Comparison of ENCODE assay signal across 24 cellular contexts in genomic region chr3:189404797-189405484, GRCh38.
DNase-seq lines count a peak whose midpoint lies in the region; ATAC-seq, FAIRE-seq and TF ChIP-seq lines count a peak whose summit lies in the region.
"Had no signal": no experiment of that assay in that cellular context is flagged by ENCODE, and none has a peak within 500 bp of the region (broad histone marks: within the 10 kb centered on the region; RNA-seq: fewer than 3 reads in every experiment).

No MANE protein-coding gene starts in this region.

- intact Hi-C loops in GM12878 (cut with micrococcal nuclease; ENCODE audit: unreplicated experiment), result loop anchor here (5.0 kb wide), 1 partner anchor 167 kb away; no protein-coding TSS in a partner anchor
- intact Hi-C loops in activated CD8-positive, alpha-beta T cell treated with anti-CD3 and anti-CD28 coated beads for 36 hours (cut with micrococcal nuclease), result loop anchor here (10.0 kb wide), 1 partner anchor 130 kb away; no protein-coding TSS in a partner anchor

- H3K9ac ChIP-seq in GM12878 (ENCODE audit: control insufficient read depth, insufficient read depth, low read length), result no peak overlapping the region

- no peak for TF ChIP-seq RAD21 in GM12878 (IDR thresholded peaks at IDR 0.05; ENCODE audit: insufficient read depth, low read depth, low read length)

- H3K9me3 Mint-ChIP-seq in activated CD8-positive, alpha-beta T cell treated with anti-CD3 and anti-CD28 coated beads for 36 hours, result no peaks in the 10 kb centered on the region
- H3K9me3 Mint-ChIP-seq: dendritic cell treated with granulocyte-macrophage colony-stimulating factor and Interleukin-4, amounts not matched to agents 40 ng/mL and 50 ng/mL, for 4 days; stimulated activated naive B cell treated with anti-CD40 and anti-IgM and Interleukin-4, amounts not matched to agents 10 μg/mL and 1 μg/mL and 100 μg/mL, for 72 hours; WTC11 had no signal

- FAIRE-seq in GM12878 (lab: Jason Lieb, UNC), result peak; percentile 7
- FAIRE-seq: H1 had no signal

- RAD21 ChIA-PET in GM12878 (lab: Charles Lee; ENCODE audit: unreplicated experiment), result interaction anchor here (0.6 to 2.2 kb wide), 5 partner anchors 11 to 543 kb away, joined by 3 to 11 read pairs (median 4); partner anchors contain the start of gene TP63

- SMC1A ChIA-PET in GM12878 (lab: Charles Lee; ENCODE audit: uncharacterized antibody, unreplicated experiment), result interaction anchor here (0.8 to 3.3 kb wide), 6 partner anchors 10 to 132 kb away, joined by 3 to 32 read pairs (median 3); no protein-coding TSS in a partner anchor

- no peaks in the 10 kb centered on the region for H3K27me3 ChIP-seq in GM12878 (replicated peaks in 1 of 2; ENCODE audit: control insufficient read depth in 2 of 2, insufficient read depth in 2 of 2, low read length in 1 of 2)
- H3K27me3 ChIP-seq: hepatocyte, thyroid gland had no signal

- H3K9me3 ChIP-seq in GM12878 (replicated peaks; ENCODE audit: control insufficient read depth, insufficient read depth, low read length), result peaks cover 3% of the 10 kb centered on the region; the same call in 2 of the 3 replicates
- H3K9me3 ChIP-seq: thyroid gland had no signal

- peaks cover 10% of the 10 kb centered on the region for H3K4me1 Mint-ChIP-seq in activated CD8-positive, alpha-beta T cell treated with anti-CD3 and anti-CD28 coated beads for 36 hours (ENCODE audit: low read depth)
- H3K4me1 Mint-ChIP-seq: WTC11 had no signal

- H3K27me3 Mint-ChIP-seq in activated CD8-positive, alpha-beta T cell treated with anti-CD3 and anti-CD28 coated beads for 36 hours, result no peaks in the 10 kb centered on the region
- H3K27me3 Mint-ChIP-seq: CD4-positive, alpha-beta memory T cell; dendritic cell treated with granulocyte-macrophage colony-stimulating factor and Interleukin-4, amounts not matched to agents 40 ng/mL and 50 ng/mL, for 4 days; stimulated activated naive B cell treated with anti-CD40 and anti-IgM and Interleukin-4, amounts not matched to agents 10 μg/mL and 1 μg/mL and 100 μg/mL, for 72 hours had no signal

- ATAC-seq in GM18907 (IDR thresholded peaks at IDR 0.05; ENCODE audit: unreplicated experiment) (peak; percentile 70), HG02642 (IDR thresholded peaks at IDR 0.05; ENCODE audit: poor library complexity, unreplicated experiment) (peak; percentile 79), GM12878 (peak; percentile 86), GM18517 (IDR thresholded peaks at IDR 0.05; ENCODE audit: unreplicated experiment) (no peak)
- ATAC-seq in activated CD8-positive, alpha-beta T cell treated with anti-CD3 and anti-CD28 coated beads for 36 hours, result no peak
- ATAC-seq: activated CD8-positive, alpha-beta T cell treated with anti-CD3 and anti-CD28 coated beads, Interleukin-2, amount 10 ng/mL, durations not matched to agents 7 days and 5 days; WTC11 had no signal

- no peaks in the 10 kb centered on the region for H3K36me3 Mint-ChIP-seq in activated CD8-positive, alpha-beta T cell treated with anti-CD3 and anti-CD28 coated beads for 36 hours (ENCODE audit: low read depth)
- H3K36me3 Mint-ChIP-seq: CD4-positive, alpha-beta memory T cell; stimulated activated naive B cell treated with anti-CD40 and anti-IgM and Interleukin-4, amounts not matched to agents 10 μg/mL and 1 μg/mL and 100 μg/mL, for 72 hours; WTC11 had no signal

- POLR2A ChIA-PET in GM12878 (lab: Charles Lee), result no interaction called here
- POLR2A ChIA-PET in activated CD8-positive, alpha-beta T cell treated with anti-CD3 and anti-CD28 coated beads for 36 hours (lab: Charles Lee), result no interaction called here

- no peaks in the 10 kb centered on the region for H3K79me2 ChIP-seq in GM12878 (ENCODE audit: control insufficient read depth, insufficient read depth, low read length)
- H3K79me2 ChIP-seq: hepatocyte had no signal

- H4K20me1 ChIP-seq in GM12878 (ENCODE audit: control insufficient read depth, insufficient read depth), result no peaks in the 10 kb centered on the region

- TF ChIP-seq EP300 in GM12878 (IDR thresholded peaks at IDR 0.05; ENCODE audit: borderline replicate concordance in 1 of 2, control insufficient read depth in 1 of 2, low read depth in 2 of 2, low read length in 2 of 2), result no peak

- peak overlapping the region; percentile 70 for H2AFZ ChIP-seq in GM12878 (ENCODE audit: control insufficient read depth, low read depth, low read length)
- H2AFZ ChIP-seq: hepatocyte had no signal

- BruUV-seq in GM12878 (replicated peaks; lab: Mats Ljungman, UMichigan), result no TSS peak

- DNase-seq in GM13976 (ENCODE audit: low spot score) (peak; percentile 15), GM12878 (ENCODE audit: low read depth, low spot score) (peak; percentile 33), NCI-H2029 treated with DMSO at 0.1 percent for 48 hours (lab: John Stamatoyannopoulos, UW) (no peak)
- no peak for DNase-seq in activated CD8-positive, alpha-beta memory T cell treated with anti-CD3 and anti-CD28 coated beads, Interleukin-2, amount 50 U/mL, for 48 hours
- DNase-seq in activated CD8-positive, alpha-beta T cell treated with anti-CD3 and anti-CD28 coated beads for 36 hours, result no peak
- DNase-seq: activated CD8-positive, alpha-beta T cell treated with anti-CD3 and anti-CD28 coated beads, Interleukin-2, amount 10 ng/mL, durations not matched to agents 7 days and 5 days; CD4-positive, alpha-beta memory T cell; DMS53; islet precursor cell; KBM-7; MV-4-11; NCI-H187 treated with DMSO at 0.1 percent for 48 hours; right cardiac atrium; stimulated activated naive B cell treated with anti-CD40 and anti-IgM and Interleukin-4, amounts not matched to agents 10 μg/mL and 1 μg/mL and 100 μg/mL, for 72 hours; thyroid gland had no signal

- H3K4me3 ChIP-seq in GM12878, result peak overlapping the region; percentile 23; the same call in 1 of the 2 replicates
- H3K4me3 ChIP-seq: hepatocyte, lung, thyroid gland had no signal

- no peak overlapping the region for H3K27ac Mint-ChIP-seq in activated CD8-positive, alpha-beta T cell treated with anti-CD3 and anti-CD28 coated beads for 36 hours
- H3K27ac Mint-ChIP-seq: activated CD8-positive, alpha-beta T cell treated with anti-CD3 and anti-CD28 coated beads, Interleukin-2, amount 10 ng/mL, durations not matched to agents 7 days and 5 days; CD4-positive, alpha-beta memory T cell; dendritic cell treated with granulocyte-macrophage colony-stimulating factor and Interleukin-4, amounts not matched to agents 40 ng/mL and 50 ng/mL, for 4 days; stimulated activated naive B cell treated with anti-CD40 and anti-IgM and Interleukin-4, amounts not matched to agents 10 μg/mL and 1 μg/mL and 100 μg/mL, for 72 hours; T-helper 2 cell treated with Interferon-gamma antibody and Interleukin-4, amounts not matched to agents 5 μg/mL and 100 μg/mL, for 36 hours; WTC11 had no signal

- peak overlapping the region; percentile 28; the same call in 1 of the 2 replicates for H3K4me2 ChIP-seq in GM12878 (ENCODE audit: control insufficient read depth, insufficient read depth)
- H3K4me2 ChIP-seq: hepatocyte had no signal

- TF ChIP-seq CTCF in GM13976 (IDR thresholded peaks at IDR 0.05; ENCODE audit: borderline replicate concordance, control extremely low read depth, extremely low read depth, insufficient read depth, missing control alignments) (no peak), GM12878 (IDR thresholded peaks at IDR 0.05 in 2 of 3, conservative IDR thresholded peaks at IDR 0.05 in 1 of 3; ENCODE audit: control insufficient read depth in 2 of 3, extremely low read depth in 1 of 3, insufficient read depth in 1 of 3, low read depth in 3 of 3, low read length in 3 of 3) (no peak)
- no peak for TF ChIP-seq CTCF in activated CD8-positive, alpha-beta T cell treated with anti-CD3 and anti-CD28 coated beads for 36 hours (IDR thresholded peaks at IDR 0.05)

- no peaks in the 10 kb centered on the region for H3K36me3 ChIP-seq in GM12878 (ENCODE audit: control insufficient read depth in 2 of 2, insufficient read depth in 2 of 2, low read length in 1 of 2)
- H3K36me3 ChIP-seq: thyroid gland had no signal

- in situ Hi-C loops in GM13976 (cut with MboI; ENCODE audit: low sequenced_read_pairs, unreplicated experiment) (no loop called here), GM12878 (cut with MboI) (no loop called here)

- no peaks in the 10 kb centered on the region for H3K4me1 ChIP-seq in GM12878 (ENCODE audit: control insufficient read depth, insufficient read depth, low read length)
- H3K4me1 ChIP-seq: thyroid gland had no signal

- TF ChIP-seq POLR2A in GM12878 (IDR thresholded peaks at IDR 0.05; ENCODE audit: low read depth, low read length), result no peak

- H3K27ac ChIP-seq in GM12878 (ENCODE audit: control insufficient read depth, insufficient read depth), result peak overlapping the region; percentile 22; the same call in 1 of the 2 replicates
- H3K27ac ChIP-seq: hepatocyte, thyroid gland had no signal

- 50% methylated on average over 3 of the region's 3 CpGs for WGBS in GM12878 (ENCODE audit: insufficient coverage, insufficient replicate concordance, low lambda C conversion rate, missing lambda C conversion rate)

- CTCF ChIA-PET in GM12878 (lab: Yijun Ruan, JAX), result interaction anchor here (0.6 to 1.2 kb wide), 4 partner anchors 11 to 420 kb away, joined by 3 to 5 read pairs (median 3); no protein-coding TSS in a partner anchor
- CTCF ChIA-PET in activated CD8-positive, alpha-beta T cell treated with anti-CD3 and anti-CD28 coated beads for 36 hours (lab: Charles Lee), result interaction anchor here (0.9 kb wide), 1 partner anchor 132 kb away, joined by 3 read pairs; no protein-coding TSS in a partner anchor

- no peak overlapping the region for H3K4me3 Mint-ChIP-seq in activated CD8-positive, alpha-beta T cell treated with anti-CD3 and anti-CD28 coated beads for 36 hours
- H3K4me3 Mint-ChIP-seq: activated CD8-positive, alpha-beta T cell treated with anti-CD3 and anti-CD28 coated beads, Interleukin-2, amount 10 ng/mL, durations not matched to agents 7 days and 5 days; CD4-positive, alpha-beta memory T cell; dendritic cell treated with granulocyte-macrophage colony-stimulating factor and Interleukin-4, amounts not matched to agents 40 ng/mL and 50 ng/mL, for 4 days; stimulated activated naive B cell treated with anti-CD40 and anti-IgM and Interleukin-4, amounts not matched to agents 10 μg/mL and 1 μg/mL and 100 μg/mL, for 72 hours; T-helper 2 cell treated with Interferon-gamma antibody and Interleukin-4, amounts not matched to agents 5 μg/mL and 100 μg/mL, for 36 hours; WTC11 had no signal

TF ChIP-seq in GM12878, 131 proteins besides CTCF, POLR2A, EP300 and RAD21 (continues in another document):
- TF ChIP-seq FOXM1 (IDR thresholded peaks at IDR 0.05; ENCODE audit: low read depth, low read length) (peak; percentile 88; the same call in 1 of the 2 replicates), RUNX3 (IDR thresholded peaks at IDR 0.05; ENCODE audit: low read length) (peak; percentile 92)

Comparison
In these comparisons a context has a peak if more than half of its experiments do, and no peak if none do; other contexts are left out.
1. DNase-seq: peak in GM13976 (single experiment) and GM12878 (single experiment); none in NCI-H2029 treated with DMSO at 0.1 percent for 48 hours (single experiment), activated CD8-positive, alpha-beta memory T cell treated with anti-CD3 and anti-CD28 coated beads, Interleukin-2, amount 50 U/mL, for 48 hours (single experiment) and activated CD8-positive, alpha-beta T cell treated with anti-CD3 and anti-CD28 coated beads for 36 hours (single experiment).
2. ATAC-seq: peak in GM18907 (single experiment), HG02642 (single experiment) and GM12878 (single experiment); none in GM18517 (single experiment) and activated CD8-positive, alpha-beta T cell treated with anti-CD3 and anti-CD28 coated beads for 36 hours (single experiment).